Comparison of ENCODE assay signal across 24 cellular contexts in the genomic region with DNA sequence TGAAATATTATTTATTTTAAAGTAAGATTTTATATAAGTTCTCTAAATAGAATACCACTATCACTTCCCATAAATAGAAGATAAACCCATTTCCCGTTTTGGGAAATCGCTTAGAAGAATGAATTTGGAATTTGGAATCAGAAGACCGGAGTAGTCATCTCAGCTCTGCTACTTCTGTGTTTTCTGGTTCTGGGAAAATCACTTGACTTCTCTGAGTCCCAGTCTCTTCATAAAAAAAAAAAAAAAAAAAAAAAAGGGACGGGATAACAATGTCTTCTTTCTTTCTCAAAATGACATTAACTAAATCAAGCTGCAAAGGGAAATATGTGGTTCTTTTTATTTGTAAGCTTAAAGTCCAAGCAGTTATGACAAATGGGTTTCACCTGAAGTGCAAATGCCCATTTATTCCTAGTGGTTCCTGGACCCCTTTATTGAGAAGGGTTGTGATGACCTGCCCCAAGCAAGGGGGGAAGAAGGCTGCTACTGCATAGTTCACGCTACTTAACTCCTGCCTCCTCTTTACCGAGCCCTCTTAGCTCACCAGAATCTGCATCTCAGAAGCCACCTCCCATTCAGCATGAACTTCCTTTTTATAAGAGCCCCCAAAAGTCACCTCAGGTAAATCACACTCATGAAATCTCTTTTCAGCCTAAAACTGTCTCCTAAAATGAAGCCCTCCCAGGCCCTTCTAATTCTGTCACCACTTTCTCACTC. TPM values are rescaled to one million over a fixed set of nuclear protein-coding genes. Genes with fewer than 3 reads are reported as not detected.
DNase-seq lines count a peak whose midpoint lies in the region; TF ChIP-seq lines count a peak whose summit lies in the region.
"Had no signal": no experiment of that assay in that cellular context is flagged by ENCODE, and none has a peak within 500 bp of the region (broad histone marks: within the 10 kb centered on the region; RNA-seq: fewer than 3 reads in every experiment).

No MANE protein-coding gene starts in this region.

- H3K4me3 ChIP-seq in adrenal gland (no peak overlapping the region), smooth muscle cell (no peak overlapping the region)
- H3K4me3 ChIP-seq: body of pancreas, PC-9 had no signal

- no peak overlapping the region for H3K4me2 ChIP-seq in smooth muscle cell
- H3K4me2 ChIP-seq: KMS-11, PC-9 had no signal

- H3F3A ChIP-seq in smooth muscle cell (ENCODE audit: low read depth), result no peaks in the 10 kb centered on the region

- no peaks in the 10 kb centered on the region for H4K20me1 ChIP-seq in smooth muscle cell (ENCODE audit: low read depth)

- DNase-seq in COLO829 (ENCODE audit: low spot score), result peak; percentile 11
- DNase-seq in adrenal gland, result no peak
- DNase-seq in medulla oblongata (ENCODE audit: extremely low spot score), result peak; percentile 38
- no peak for DNase-seq in smooth muscle cell (lab: John Stamatoyannopoulos, UW; ENCODE audit: unreplicated experiment)
- DNase-seq in epidermal melanocyte (ENCODE audit: insufficient read length, low spot score), result no peak
- no peak for DNase-seq in NCI-H1930 (lab: John Stamatoyannopoulos, UW)
- DNase-seq in COR-L47 (lab: John Stamatoyannopoulos, UW), result no peak
- DNase-seq in GM19238 (ENCODE audit: insufficient read length, low spot score), result no peak
- DNase-seq: ACHN; activated CD4-positive, alpha-beta T cell treated with anti-CD3 and anti-CD28 coated beads, Interleukin-2, amount 10 ng/mL, durations not matched to agents 7 days and 5 days; activated naive CD8-positive, alpha-beta T cell treated with anti-CD3 and anti-CD28 coated beads for 36 hours; C1 segment of cervical spinal cord; GDM1; hippocampal formation; NCI-H1092; NCI-H2029; NCI-H226; NCI-H774; PC-9; stimulated activated CD4-positive, alpha-beta T cell treated with anti-CD3 and anti-CD28 coated beads, Interleukin-4, amount 100 ng/mL, for 4 hours; substantia nigra had no signal

- no peak for TF ChIP-seq POLR2A in adrenal gland (IDR thresholded peaks at IDR 0.05)

- no peak overlapping the region for H3K9ac ChIP-seq in smooth muscle cell (ENCODE audit: low read depth)
- H3K9ac ChIP-seq: KMS-11 had no signal

- 67 to 77% (median 73%) methylated on average over 6 of the region's 6 CpGs for WGBS in adrenal gland, 4 donors
- 93% methylated on average over 6 of the region's 6 CpGs for WGBS in smooth muscle cell (ENCODE audit: low lambda C conversion rate)

- H3K79me2 ChIP-seq in smooth muscle cell (ENCODE audit: low read depth), result no peaks in the 10 kb centered on the region

- H3K36me3 ChIP-seq in adrenal gland (replicated peaks in 1 of 2), result no peaks in the 10 kb centered on the region
- H3K36me3 ChIP-seq in smooth muscle cell (ENCODE audit: low read depth), result no peaks in the 10 kb centered on the region

- H3K9me3 ChIP-seq in adrenal gland (replicated peaks in 1 of 3) (no peaks in the 10 kb centered on the region), smooth muscle cell (replicated peaks; ENCODE audit: low read depth) (no peaks in the 10 kb centered on the region)
- H3K9me3 ChIP-seq: body of pancreas had no signal

- no peak for TF ChIP-seq CTCF in adrenal gland (IDR thresholded peaks at IDR 0.05)
- TF ChIP-seq CTCF in smooth muscle cell (IDR thresholded peaks at IDR 0.05; ENCODE audit: borderline replicate concordance, insufficient read depth, poor library complexity, severe bottlenecking), result no peak

- H3K27ac ChIP-seq in adrenal gland (peak overlapping the region in 4 of 5 donors; percentile 31 to 77 (median 52)), smooth muscle cell (ENCODE audit: low read depth) (peak overlapping the region; percentile 40)
- H3K27ac ChIP-seq: KMS-11, PC-9 had no signal

- peak overlapping the region; percentile 21 for H2AFZ ChIP-seq in smooth muscle cell (ENCODE audit: low read depth)
- H2AFZ ChIP-seq: PC-9 had no signal

- intact Hi-C loops in adrenal gland (cut with DNase I), result no loop called here

- H3K4me1 ChIP-seq in adrenal gland (replicated peaks in 1 of 2) (no peaks in the 10 kb centered on the region), smooth muscle cell (ENCODE audit: low read depth) (peaks cover 8% of the 10 kb centered on the region)
- H3K4me1 ChIP-seq: body of pancreas had no signal

- H3K27me3 ChIP-seq in adrenal gland (no peaks in the 10 kb centered on the region), smooth muscle cell (ENCODE audit: low read depth) (no peaks in the 10 kb centered on the region)
- H3K27me3 ChIP-seq: body of pancreas had no signal

RNA-seq across cellular contexts. Expression of gene C9orf72, which starts 26.4 kb away (rescaled TPM):
- 10 to 100 TPM in 6 of 8 donors, 1 to 10 TPM in 2; 6.2 to 31.7 (median 14.6) TPM for total RNA-seq in adrenal gland
- 10 to 100 TPM; 10.7 to 22.7 (median 16.2) TPM for polyA plus RNA-seq in adrenal gland
- total RNA-seq in smooth muscle cell, result 12.5 and 23.8 TPM in 2 replicates
- 6.1 and 8.2 TPM in 2 replicates for polyA plus RNA-seq in smooth muscle cell
- total RNA-seq: SK-MEL-5 had no signal

Comparison
In these comparisons a context has a peak if more than half of its experiments do, and no peak if none do; other contexts are left out.
1. DNase-seq: peak in COLO829 (single experiment) and medulla oblongata (single experiment); none in adrenal gland (0 of 7), smooth muscle cell (single experiment), epidermal melanocyte (single experiment), NCI-H1930 (0 of 2), COR-L47 (single experiment) and GM19238 (single experiment).